18 cellular contexts compared by ENCODE assay signal in genomic region chr12:113903381-113903863, GRCh38.
DNase-seq lines count a peak whose midpoint lies in the region; FAIRE-seq and TF ChIP-seq lines count a peak whose summit lies in the region.
"Had no signal": no experiment of that assay in that cellular context is flagged by ENCODE, and none has a peak within 500 bp of the region (broad histone marks: within the 10 kb centered on the region; RNA-seq: fewer than 3 reads in every experiment).

No MANE protein-coding gene starts in this region.

- BruUV-seq in OCI-LY7 (replicated peaks; lab: Mats Ljungman, UMichigan) = no TSS peak

- peak; percentile 38 for DNase-seq in BJ (ENCODE audit: low read depth)
- DNase-seq in GM23248 = peak; percentile 66
- peak; percentile 39 for DNase-seq in astrocyte (ENCODE audit: low read depth)
- peak; percentile 78 for DNase-seq in myocyte (ENCODE audit: low read depth)
- DNase-seq in activated effector memory CD4-positive, alpha-beta T cell treated with anti-CD3 and anti-CD28 coated beads, Interleukin-2, amount 50 U/mL, for 16 hours = no peak
- DNase-seq in effector CD8-positive, alpha-beta T cell (lab: John Stamatoyannopoulos, UW) = no peak
- no peak for DNase-seq in OCI-LY7 (ENCODE audit: low spot score)
- DNase-seq: activated naive CD4-positive, alpha-beta T cell treated with anti-CD3 and anti-CD28 coated beads for 36 hours; CD4-positive, alpha-beta memory T cell; esophagus squamous epithelium; left colon; NCI-H1048; NCI-H69; ovary; sigmoid colon; stimulated activated CD4-positive, alpha-beta T cell treated with anti-CD3 and anti-CD28 coated beads, Interleukin-2, amount 100 ng/mL, for 48 hours had no signal

- H3K79me2 ChIP-seq in GM23248 (ENCODE audit: insufficient read depth) = no peaks in the 10 kb centered on the region
- H3K79me2 ChIP-seq in astrocyte (ENCODE audit: insufficient read depth, low read length) = no peaks in the 10 kb centered on the region
- H3K79me2 ChIP-seq in OCI-LY7 (ENCODE audit: insufficient read depth, low read depth, low read length) = no peaks in the 10 kb centered on the region

- H3K9me2 ChIP-seq in GM23248 (ENCODE audit: insufficient read depth) (no peaks in the 10 kb centered on the region), OCI-LY7 (ENCODE audit: insufficient read depth, low read length) (no peaks in the 10 kb centered on the region)

- H3K4me1 Mint-ChIP-seq in astrocyte (ENCODE audit: low read depth, unreplicated experiment) = peaks cover 2% of the 10 kb centered on the region

- H3K9me3 ChIP-seq in GM23248 (ENCODE audit: low read depth) (no peaks in the 10 kb centered on the region), astrocyte (ENCODE audit: insufficient read depth, low read depth, low read length) (no peaks in the 10 kb centered on the region), OCI-LY7 (ENCODE audit: low read length) (no peaks in the 10 kb centered on the region)
- H3K9me3 ChIP-seq: esophagus squamous epithelium, ovary, sigmoid colon, thoracic aorta had no signal

- H3K4me3 Mint-ChIP-seq in astrocyte (ENCODE audit: unreplicated experiment) = no peak overlapping the region
- H3K4me3 Mint-ChIP-seq: activated naive CD4-positive, alpha-beta T cell treated with anti-CD3 and anti-CD28 coated beads for 36 hours; CD4-positive, alpha-beta memory T cell had no signal

- H3K9ac ChIP-seq in GM23248 (no peak overlapping the region), astrocyte (ENCODE audit: low read length) (no peak overlapping the region)

- peak; percentile 49 for FAIRE-seq in astrocyte (lab: Jason Lieb, UNC)

- peaks cover 17% of the 10 kb centered on the region for H3K36me3 Mint-ChIP-seq in astrocyte (ENCODE audit: low read depth, unreplicated experiment)

- no peak overlapping the region for H3K4me3 ChIP-seq in BJ (ENCODE audit: low read depth, low read length)
- H3K4me3 ChIP-seq in GM23248 = no peak overlapping the region
- no peak overlapping the region for H3K4me3 ChIP-seq in astrocyte (ENCODE audit: insufficient read depth, low read depth, low read length)
- no peak overlapping the region for H3K4me3 ChIP-seq in OCI-LY7 (ENCODE audit: low read depth, low read length, poor library complexity, severe bottlenecking)
- H3K4me3 ChIP-seq: esophagus squamous epithelium, ovary, PC-9, sigmoid colon, thoracic aorta had no signal

- H3K4me2 ChIP-seq in GM23248 (ENCODE audit: unreplicated experiment) (no peak overlapping the region), astrocyte (ENCODE audit: low read length) (no peak overlapping the region), OCI-LY7 (ENCODE audit: low read length) (no peak overlapping the region)
- H3K4me2 ChIP-seq: PC-9 had no signal

- H3K36me3 ChIP-seq in BJ (ENCODE audit: control insufficient read depth, insufficient read depth, low read length) (peaks cover 5% of the 10 kb centered on the region; the same call in 1 of the 2 replicates), GM23248 (ENCODE audit: low read depth) (no peaks in the 10 kb centered on the region), astrocyte (ENCODE audit: insufficient read depth, low read length) (peaks cover 2% of the 10 kb centered on the region), OCI-LY7 (ENCODE audit: insufficient read depth, low read length) (peaks cover 29% of the 10 kb centered on the region)
- H3K36me3 ChIP-seq: ovary had no signal

- no peaks in the 10 kb centered on the region for H3K27me3 ChIP-seq in BJ (ENCODE audit: control insufficient read depth, insufficient read depth, low read length)
- no peaks in the 10 kb centered on the region for H3K27me3 ChIP-seq in GM23248 (replicated peaks; ENCODE audit: insufficient read depth)
- H3K27me3 ChIP-seq in astrocyte (ENCODE audit: insufficient read depth, low read length) = no peaks in the 10 kb centered on the region
- H3K27me3 ChIP-seq: esophagus squamous epithelium, ovary, sigmoid colon had no signal

- WGBS in GM23248 (ENCODE audit: low coverage in 1 of 2, low lambda C conversion rate in 2 of 2, missing lambda C conversion rate in 2 of 2), 2 experiments = 11 to 19% methylated on average over 4 of the region's 4 CpGs

- no peaks in the 10 kb centered on the region for H4K20me1 ChIP-seq in GM23248 (ENCODE audit: insufficient read depth)
- H4K20me1 ChIP-seq in astrocyte (ENCODE audit: insufficient read depth, low read length) = peaks cover 9% of the 10 kb centered on the region
- H4K20me1 ChIP-seq in OCI-LY7 (ENCODE audit: insufficient read depth, low read length) = no peaks in the 10 kb centered on the region

- CTCF ChIA-PET in BJ (lab: Yijun Ruan, JAX) = interaction anchor here (1.7 to 3.6 kb wide), 2 partner anchors 9 to 14 kb away, joined by 4 to 15 read pairs; no protein-coding TSS in a partner anchor
- CTCF ChIA-PET in OCI-LY7 (lab: Charles Lee; ENCODE audit: unreplicated experiment) = no interaction called here

- in situ Hi-C loops in GM23248 (cut with MboI) = loop anchor here (25.0 kb wide), 1 partner anchor 441 kb away; the partner anchor contains the start of gene LHX5

- peaks cover 3% of the 10 kb centered on the region for H3K27me3 Mint-ChIP-seq in astrocyte (ENCODE audit: low read depth, unreplicated experiment)
- H3K27me3 Mint-ChIP-seq: CD4-positive, alpha-beta memory T cell had no signal

- peaks cover 10% of the 10 kb centered on the region for H3K4me1 ChIP-seq in GM23248 (ENCODE audit: insufficient read depth)
- H3K4me1 ChIP-seq in astrocyte (ENCODE audit: insufficient read depth, low read length) = peaks cover 7% of the 10 kb centered on the region
- H3K4me1 ChIP-seq in OCI-LY7 (ENCODE audit: insufficient read depth, low read length, poor library complexity, severe bottlenecking) = no peaks in the 10 kb centered on the region
- H3K4me1 ChIP-seq: sigmoid colon had no signal

- H3K27ac ChIP-seq in GM23248 (no peak overlapping the region), astrocyte (ENCODE audit: low read depth, low read length) (no peak overlapping the region), OCI-LY7 (ENCODE audit: low read depth, low read length, poor library complexity, severe bottlenecking) (no peak overlapping the region)
- H3K27ac ChIP-seq: esophagus squamous epithelium, ovary, PC-9, sigmoid colon, thoracic aorta had no signal

- intact Hi-C loops in OCI-LY7 (cut with micrococcal nuclease; ENCODE audit: unreplicated experiment) = no loop called here

- POLR2A ChIA-PET in BJ (lab: Charles Lee) (no interaction called here), OCI-LY7 (lab: Charles Lee) (interaction anchor here (0.6 kb wide), 1 partner anchor 14 kb away, joined by 5 read pairs; no protein-coding TSS in a partner anchor)

- H3F3A ChIP-seq in GM23248 (ENCODE audit: insufficient read depth) = peaks cover 18% of the 10 kb centered on the region; the same call in 1 of the 2 replicates

- peaks cover 6% of the 10 kb centered on the region for H3K9me3 Mint-ChIP-seq in astrocyte (ENCODE audit: unreplicated experiment)
- H3K9me3 Mint-ChIP-seq: activated naive CD4-positive, alpha-beta T cell treated with anti-CD3 and anti-CD28 coated beads for 36 hours; CD4-positive, alpha-beta memory T cell had no signal

- H2AFZ ChIP-seq in GM23248 = no peak overlapping the region
- no peak overlapping the region for H2AFZ ChIP-seq in astrocyte (ENCODE audit: low read depth, low read length)
- no peak overlapping the region for H2AFZ ChIP-seq in OCI-LY7 (ENCODE audit: low read length)
- H2AFZ ChIP-seq: PC-9 had no signal

- TF ChIP-seq CTCF in BJ (IDR thresholded peaks at IDR 0.05; ENCODE audit: insufficient read depth, low read depth, low read length) = no peak
- no peak for TF ChIP-seq CTCF in astrocyte (IDR thresholded peaks at IDR 0.05; ENCODE audit: insufficient read depth, low read depth, low read length)
- no peak for TF ChIP-seq CTCF in OCI-LY7 (conservative IDR thresholded peaks at IDR 0.05; ENCODE audit: low read length)

- no peak overlapping the region for H3K27ac Mint-ChIP-seq in astrocyte (ENCODE audit: unreplicated experiment)
- H3K27ac Mint-ChIP-seq: activated naive CD4-positive, alpha-beta T cell treated with anti-CD3 and anti-CD28 coated beads for 36 hours; CD4-positive, alpha-beta memory T cell had no signal

Comparison
In these comparisons a context has a peak if more than half of its experiments do, and no peak if none do; other contexts are left out.
1. DNase-seq: peak in BJ (single experiment), GM23248 (single experiment), astrocyte (single experiment) and myocyte (single experiment); none in activated effector memory CD4-positive, alpha-beta T cell treated with anti-CD3 and anti-CD28 coated beads, Interleukin-2, amount 50 U/mL, for 16 hours (single experiment), effector CD8-positive, alpha-beta T cell (single experiment) and OCI-LY7 (single experiment).